In genomic region chr4:188161167-188161566, GRCh38 we compare ENCODE assay signal across 24 cellular contexts. TPM values are rescaled to one million over a fixed set of nuclear protein-coding genes. Genes with fewer than 3 reads are reported as not detected.
"Had no signal": no experiment of that assay in that cellular context is flagged by ENCODE, and none has a peak within 500 bp of the region (broad histone marks: within the 10 kb centered on the region; RNA-seq: fewer than 3 reads in every experiment).

No MANE protein-coding gene starts in this region.

- H3K27ac ChIP-seq: HL-60, SJSA1, SK-N-MC had no signal

- H3K36me3 ChIP-seq: MG63, SJSA1 had no signal

- FAIRE-seq: HTR-8/SVneo, RCC 7860 had no signal

- H3K27me3 ChIP-seq: MG63, SJSA1 had no signal

- H3K4me3 ChIP-seq: MG63, SJSA1, SK-N-MC had no signal

- DNase-seq: KBM-7, MG63, NCI-H1092, NCI-H1105 treated with DMSO at 0.1 percent for 48 hours, NCI-H1417 treated with DMSO at 0.1 percent for 48 hours, NCI-H146, NCI-H1694 treated with DMSO at 0.1 percent for 48 hours, NCI-H1930, NCI-H2081, NCI-H2107, NCI-H2227 treated with DMSO at 0.1 percent for 48 hours, NCI-H524, NCI-H526 treated with DMSO at 0.1 percent for 48 hours, NCI-H774, Right ventricle myocardium superior, RPMI8226, SIG-M5 had no signal

- H3K9me3 ChIP-seq: MG63 had no signal

- H3K4me1 ChIP-seq: SJSA1 had no signal

RNA-seq across cellular contexts. Expression of gene TRIML1, which starts 21.9 kb away (rescaled TPM):
- total RNA-seq: LHCN-M2, NCI-H460, Right ventricle myocardium superior, SJSA1 had no signal

RNA-seq across cellular contexts. Expression of gene TRIML2, which starts 51.8 kb away (rescaled TPM):
- total RNA-seq: LHCN-M2, Right ventricle myocardium superior, SJSA1 had no signal
